ENCODE assay signal across 8 cellular contexts in genomic region chr1:67347688-67348472, GRCh38. TPM values are rescaled to one million over a fixed set of nuclear protein-coding genes. Genes with fewer than 3 reads are reported as not detected.
DNase-seq lines count a peak whose midpoint lies in the region; ATAC-seq and TF ChIP-seq lines count a peak whose summit lies in the region.

No MANE protein-coding gene starts in this region.

- no peaks in the 10 kb centered on the region for H3K36me3 Mint-ChIP-seq in H9 (ENCODE audit: insufficient read depth in 1 of 3, low read depth in 3 of 3)

- ATAC-seq in GM21381 (IDR thresholded peaks at IDR 0.05; ENCODE audit: unreplicated experiment) (no peak), HG03469 (IDR thresholded peaks at IDR 0.05; ENCODE audit: unreplicated experiment) (no peak)

- no peak overlapping the region for H2BK20ac ChIP-seq in H9 (ENCODE audit: low read depth, low read length, poor library complexity, severe bottlenecking)

- no peak overlapping the region for H4K91ac ChIP-seq in H9 (ENCODE audit: insufficient read length, low read depth, low read length)

- H3K56ac ChIP-seq in H9 (ENCODE audit: insufficient read length, low read depth, low read length) = no peak overlapping the region

- H3K36me3 ChIP-seq in iPS DF 6.9 (ENCODE audit: control insufficient read depth, insufficient read depth, low read length) = no peaks in the 10 kb centered on the region

- no peak overlapping the region for H3K4me2 ChIP-seq in H9 (ENCODE audit: insufficient read depth, insufficient read length, low read length)

- H2AK5ac ChIP-seq in H9 (ENCODE audit: insufficient read length, low read length) = no peak overlapping the region

- H3K18ac ChIP-seq in H9 (ENCODE audit: insufficient read length, low read depth, low read length) = no peak overlapping the region

- peak overlapping the region; percentile 27 for H3K4me3 ChIP-seq in astrocyte of the spinal cord (ENCODE audit: low read depth, low read length)
- no peak overlapping the region for H3K4me3 ChIP-seq in iPS DF 6.9 (ENCODE audit: low read length)

- in situ Hi-C loops in astrocyte of the spinal cord (cut with HindIII; ENCODE audit: low sequenced_read_pairs) = no loop called here

- TF ChIP-seq CTCF in H9 (conservative IDR thresholded peaks at IDR 0.05) = peak; percentile 93
- peak; percentile 86 for TF ChIP-seq CTCF in astrocyte of the spinal cord (IDR thresholded peaks at IDR 0.05; ENCODE audit: low read depth, low read length)

- no peak overlapping the region for H3K4ac ChIP-seq in H9 (ENCODE audit: low read depth, low read length)

- no peak overlapping the region for H3K14ac ChIP-seq in H9 (ENCODE audit: insufficient read depth, low read length)

- no peak overlapping the region for H2AFZ ChIP-seq in H9 (ENCODE audit: low read length)

- no peak overlapping the region for H3K27ac ChIP-seq in H9 (ENCODE audit: insufficient read length, low read depth, low read length)
- no peak overlapping the region for H3K27ac ChIP-seq in iPS DF 6.9 (ENCODE audit: low read length)

- H4K5ac ChIP-seq in H9 (ENCODE audit: insufficient read length, low read depth, low read length) = no peak overlapping the region

- H3T11ph ChIP-seq in H9 (ENCODE audit: low read length) = no peak overlapping the region

- no peak overlapping the region for H2BK5ac ChIP-seq in H9 (ENCODE audit: insufficient read length, low read length)

- no peak overlapping the region for H2BK120ac ChIP-seq in H9 (ENCODE audit: low read depth, low read length, poor library complexity, severe bottlenecking)

- peak overlapping the region in 1 of 2 experiments; percentile 11; a peak in 3 of 5 replicates for H3K4me3 Mint-ChIP-seq in H9

- no peak overlapping the region for H2BK15ac ChIP-seq in H9 (ENCODE audit: low read depth, low read length)

- H3K27ac Mint-ChIP-seq in H9 = 0 out of 7 replicates have a peak overlapping the region, but pooled peaks of 1 of the 3 experiments have one; percentile 4

- no CpG with 5 or more reads among the region's 12 CpGs for WGBS in H9 (ENCODE audit: extremely low coverage, insufficient read length, low lambda C conversion rate)
- no CpG with 5 or more reads among the region's 12 CpGs for WGBS in iPS DF 6.9 (ENCODE audit: insufficient coverage, insufficient read length)

- DNase-seq in DMS 273 treated with DMSO at 0.1 percent for 48 hours (lab: John Stamatoyannopoulos, UW) (peak; percentile 12), H9 (peak; percentile 55), NCI-H446 (lab: John Stamatoyannopoulos, UW) (peak; percentile 52 to 78), astrocyte of the spinal cord (ENCODE audit: low read depth, low spot score) (peak; percentile 85), iPS DF 6.9 (ENCODE audit: low read depth, low spot score) (peak; percentile 41), smooth muscle cell of the brain vasculature (ENCODE audit: low read depth, low spot score) (peak; percentile 45)

- H3K23ac ChIP-seq in H9 (ENCODE audit: insufficient read length, low read depth, low read length) = no peak overlapping the region

- no peaks in the 10 kb centered on the region for H4K20me1 ChIP-seq in H9 (ENCODE audit: control insufficient read depth, insufficient read depth, insufficient read length)

- H3K4me1 Mint-ChIP-seq in H9 = peaks cover 25% of the 10 kb centered on the region in 2 experiments

- no peaks in the 10 kb centered on the region for H3K79me1 ChIP-seq in H9 (ENCODE audit: insufficient read depth, low read depth, low read length, poor library complexity, severe bottlenecking)

- no peak overlapping the region for H4K8ac ChIP-seq in H9 (replicated peaks; ENCODE audit: insufficient read length, low read depth, low read length)

- no peaks in the 10 kb centered on the region for H3K9me3 ChIP-seq in H9 (ENCODE audit: control insufficient read depth, low read depth, low read length)
- H3K9me3 ChIP-seq in iPS DF 6.9 (ENCODE audit: control insufficient read depth, insufficient read depth, low read length) = no peaks in the 10 kb centered on the region

- no peaks in the 10 kb centered on the region for H3K27me3 ChIP-seq in H9 (ENCODE audit: insufficient read depth, low read length)
- H3K27me3 ChIP-seq in iPS DF 6.9 (ENCODE audit: control insufficient read depth, insufficient read depth, low read length) = no peaks in the 10 kb centered on the region

- H3K9ac ChIP-seq in H9 (ENCODE audit: extremely low read depth, insufficient read length, low read length) = no peak overlapping the region

- H2BK12ac ChIP-seq in H9 (ENCODE audit: insufficient read length, low read depth, low read length) = no peak overlapping the region

- H3K4me1 ChIP-seq in H9 (ENCODE audit: insufficient read depth, low read length) (no peaks in the 10 kb centered on the region; the same call in 1 of the 2 replicates), iPS DF 6.9 (ENCODE audit: control insufficient read depth, insufficient read depth, low read length) (peaks cover 3% of the 10 kb centered on the region; the same call in 1 of the 2 replicates)

- peaks cover 21% of the 10 kb centered on the region for H3K27me3 Mint-ChIP-seq in H9 (ENCODE audit: low read depth)

- no peaks in the 10 kb centered on the region for H3K9me3 Mint-ChIP-seq in H9

- no peaks in the 10 kb centered on the region for H3K23me2 ChIP-seq in H9 (ENCODE audit: insufficient read length, low read depth, low read length, poor library complexity, severe bottlenecking)

- H3K79me2 ChIP-seq in H9 (ENCODE audit: insufficient read depth, low read length) = no peaks in the 10 kb centered on the region

RNA-seq across cellular contexts. Expression of gene IL12RB2, which starts 40.2 kb away (rescaled TPM):
- total RNA-seq in H9 (2021) = 0.77 and 0.88 TPM in 2 replicates

Comparison
In these comparisons a context has a peak if more than half of its experiments do, and no peak if none do; other contexts are left out.
1. DNase-seq: peak in every context shown above with its lines; median percentile 85 in astrocyte of the spinal cord; 65 in NCI-H446; 55 in H9; 45 in smooth muscle cell of the brain vasculature; 41 in iPS DF 6.9; 12 in DMS 273 treated with DMSO at 0.1 percent for 48 hours.